26 cellular contexts compared by ENCODE assay signal in the genomic region with DNA sequence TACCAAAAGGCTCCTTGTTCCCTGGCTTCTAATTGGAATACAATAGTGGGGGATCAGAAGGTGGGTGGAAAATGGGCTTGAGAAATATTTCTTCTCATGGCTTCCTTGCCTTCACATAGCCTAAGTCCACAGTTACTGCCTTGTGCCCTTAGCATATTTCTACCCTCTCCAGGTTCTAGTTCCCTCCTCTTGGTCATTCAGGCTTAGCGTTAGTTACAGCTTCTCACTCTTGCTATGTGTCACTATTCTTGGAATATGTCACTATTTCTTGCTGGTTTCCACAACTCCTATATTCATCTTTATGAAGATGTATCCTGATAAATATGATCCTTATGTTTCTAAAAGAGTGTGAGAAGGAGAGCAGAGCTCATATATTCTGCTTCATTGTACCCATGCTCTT. TPM values are rescaled to one million over a fixed set of nuclear protein-coding genes. Genes with fewer than 3 reads are reported as not detected.
"Had no signal": no experiment of that assay in that cellular context is flagged by ENCODE, and none has a peak within 500 bp of the region (broad histone marks: within the 10 kb centered on the region; RNA-seq: fewer than 3 reads in every experiment).

No MANE protein-coding gene starts in this region.

- H3K27ac ChIP-seq: colonic mucosa, hepatocyte, neutrophil, right atrium auricular region, sigmoid colon, skin epidermis, suprapubic skin, thyroid gland had no signal

- H3K4me1 ChIP-seq: colonic mucosa, right atrium auricular region, sigmoid colon, suprapubic skin, thyroid gland had no signal

- H3K4me3 ChIP-seq: colonic mucosa, hepatocyte, lung, right atrium auricular region, sigmoid colon, skin epidermis, suprapubic skin, thyroid gland had no signal

- H3K4me2 ChIP-seq: hepatocyte had no signal

- H3K36me3 ChIP-seq: colonic mucosa, neutrophil, right atrium auricular region, sigmoid colon, suprapubic skin, thyroid gland had no signal

- H2AFZ ChIP-seq: hepatocyte had no signal

- DNase-seq: colonic mucosa; effector CD4-positive, alpha-beta T cell; endodermal cell; erythroblast; foreskin melanocyte; head of caudate nucleus; kidney; left cardiac atrium; left ventricle myocardium superior; mesenchymal stem cell; naive thymus-derived CD4-positive, alpha-beta T cell; nephron progenitor cell; posterior cingulate gyrus; sigmoid colon; stimulated activated CD4-positive, alpha-beta T cell treated with anti-CD3 and anti-CD28 coated beads, Interleukin-12 subunit alpha, Interleukin-12 subunit beta, amount 100 ng/mL, for 4 hours; stimulated activated naive CD8-positive, alpha-beta T cell treated with anti-CD3 and anti-CD28 coated beads, Interleukin-15, Interleukin-2, amounts not matched to agents 100 U/mL and 50 U/mL, for 24 hours; thyroid gland had no signal

- ATAC-seq: left cardiac atrium; left ventricle myocardium superior; naive thymus-derived CD4-positive, alpha-beta T cell; stimulated activated naive CD8-positive, alpha-beta T cell treated with anti-CD3 and anti-CD28 coated beads, Interleukin-15, Interleukin-2, amounts not matched to agents 100 U/mL and 50 U/mL, for 24 hours had no signal

- H3K9me3 ChIP-seq: colonic mucosa, neutrophil, suprapubic skin, thyroid gland had no signal

- H3K27me3 ChIP-seq: colonic mucosa, hepatocyte, neutrophil, right atrium auricular region, sigmoid colon, suprapubic skin, thyroid gland had no signal

RNA-seq across cellular contexts. Expression of a gene that starts 2.5 kb away (rescaled TPM):
- total RNA-seq: left cardiac atrium, left ventricle myocardium superior, osteocyte, right atrium auricular region, sigmoid colon had no signal
- polyA plus RNA-seq: hepatocyte; lung; naive thymus-derived CD4-positive, alpha-beta T cell; sigmoid colon had no signal

RNA-seq across cellular contexts. Expression of a gene that starts 13.4 kb away (rescaled TPM):
- total RNA-seq: colonic mucosa; dermis microvascular lymphatic vessel endothelial cell; endodermal cell; endothelial cell of umbilical vein; hepatocyte; kidney; left cardiac atrium; left ventricle myocardium superior; lung; naive thymus-derived CD4-positive, alpha-beta T cell; osteocyte; right atrium auricular region; sigmoid colon; suprapubic skin; thyroid gland had no signal
- polyA plus RNA-seq: endothelial cell of umbilical vein; hepatocyte; lung; naive thymus-derived CD4-positive, alpha-beta T cell; sigmoid colon had no signal

RNA-seq across cellular contexts. Expression of a gene that starts 27.0 kb away (rescaled TPM):
- total RNA-seq: colonic mucosa, dermis microvascular lymphatic vessel endothelial cell, endodermal cell, endothelial cell of umbilical vein, hepatocyte, kidney, left cardiac atrium, left ventricle myocardium superior, lung, osteocyte, right atrium auricular region, sigmoid colon, suprapubic skin, thyroid gland had no signal
- polyA plus RNA-seq: endothelial cell of umbilical vein; lung; naive thymus-derived CD4-positive, alpha-beta T cell; sigmoid colon had no signal

RNA-seq across cellular contexts. Expression of a gene that starts 31.0 kb away (rescaled TPM):
- total RNA-seq: colonic mucosa; dermis microvascular lymphatic vessel endothelial cell; endodermal cell; endothelial cell of umbilical vein; hepatocyte; kidney; left cardiac atrium; left ventricle myocardium superior; lung; naive thymus-derived CD4-positive, alpha-beta T cell; osteocyte; right atrium auricular region; sigmoid colon; suprapubic skin; thyroid gland had no signal
- polyA plus RNA-seq: endothelial cell of umbilical vein; hepatocyte; lung; naive thymus-derived CD4-positive, alpha-beta T cell; sigmoid colon had no signal
